ENCODE assay signal across 27 cellular contexts in genomic region chr7:132453825-132454224, GRCh38.
"Had no signal": no experiment of that assay in that cellular context is flagged by ENCODE, and none has a peak within 500 bp of the region (broad histone marks: within the 10 kb centered on the region; RNA-seq: fewer than 3 reads in every experiment).

No MANE protein-coding gene starts in this region.

- DNase-seq: activated CD4-positive, alpha-beta T cell treated with anti-CD3 and anti-CD28 coated beads, Interleukin-2, amount 10 ng/mL, durations not matched to agents 7 days and 5 days; activated CD4-positive, CD25-positive, alpha-beta regulatory T cell treated with anti-CD3 and anti-CD28 coated beads, Interleukin-2, amount 50 U/mL, for 72 hours; activated CD8-positive, alpha-beta memory T cell treated with anti-CD3 and anti-CD28 coated beads, Interleukin-2, amount 50 U/mL, for 48 hours; activated effector memory CD4-positive, alpha-beta T cell treated with anti-CD3 and anti-CD28 coated beads, Interleukin-2, amount 50 U/mL, for 16 hours; activated T-cell treated with anti-CD3 and anti-CD28 coated beads, Interleukin-2, amount 50 U/mL, for 4 hours; colonic mucosa; dorsolateral prefrontal cortex; esophagus squamous epithelium; gastrocnemius medialis; head of caudate nucleus; hypothalamus; left ventricle myocardium superior; occipital lobe; right lobe of liver; stimulated activated CD4-positive, alpha-beta T cell treated with anti-CD3 and anti-CD28 coated beads, Interleukin-1b, Interleukin-23, amount 100 ng/mL, for 48 hours; WERI-Rb-1 had no signal

- FAIRE-seq: islet of Langerhans, TTC549 had no signal

- H3K4me3 ChIP-seq: breast epithelium, colonic mucosa, dorsolateral prefrontal cortex, esophagus squamous epithelium, gastrocnemius medialis, right lobe of liver, SK-N-MC, skin epidermis, thoracic aorta had no signal

- H3K27me3 Mint-ChIP-seq: activated naive CD4-positive, alpha-beta T cell treated with anti-CD3 and anti-CD28 coated beads, Interleukin-2, amount 50 U/mL, for 24 hours had no signal

- H3K9me3 ChIP-seq: breast epithelium, colonic mucosa, esophagus squamous epithelium, gastrocnemius medialis, right lobe of liver, thoracic aorta had no signal

- H3K4me1 ChIP-seq: breast epithelium, colonic mucosa, esophagus squamous epithelium, gastrocnemius medialis, right lobe of liver had no signal

- H3K4me3 Mint-ChIP-seq: activated CD4-positive, alpha-beta T cell treated with anti-CD3 and anti-CD28 coated beads, Interleukin-2, amount 10 ng/mL, durations not matched to agents 7 days and 5 days; activated naive CD4-positive, alpha-beta T cell treated with anti-CD3 and anti-CD28 coated beads, Interleukin-2, amount 50 U/mL, for 24 hours; activated T-cell treated with anti-CD3 and anti-CD28 coated beads, Interleukin-2, amount 50 U/mL, for 4 hours; memory B cell; neural crest cell; T-helper 2 cell treated with Interferon-gamma antibody and Interleukin-4, amounts not matched to agents 5 μg/mL and 100 μg/mL, for 36 hours; type B pancreatic cell had no signal

- H3K9me3 Mint-ChIP-seq: activated naive CD4-positive, alpha-beta T cell treated with anti-CD3 and anti-CD28 coated beads, Interleukin-2, amount 50 U/mL, for 24 hours; activated T-cell treated with anti-CD3 and anti-CD28 coated beads, Interleukin-2, amount 50 U/mL, for 4 hours; neural crest cell; type B pancreatic cell had no signal

- H3K36me3 ChIP-seq: breast epithelium, colonic mucosa, esophagus squamous epithelium, gastrocnemius medialis, right lobe of liver, thoracic aorta, WERI-Rb-1 had no signal

- ATAC-seq: activated T-cell treated with anti-CD3 and anti-CD28 coated beads, Interleukin-2, amount 50 U/mL, for 4 hours; gastrocnemius medialis; left ventricle myocardium superior; right lobe of liver had no signal

- H3K27me3 ChIP-seq: breast epithelium, colonic mucosa, esophagus squamous epithelium, gastrocnemius medialis, right lobe of liver had no signal

- H3K4me1 Mint-ChIP-seq: memory B cell, neural crest cell had no signal

- H3K27ac Mint-ChIP-seq: activated naive CD4-positive, alpha-beta T cell treated with anti-CD3 and anti-CD28 coated beads, Interleukin-2, amount 50 U/mL, for 24 hours; memory B cell; T-helper 2 cell treated with Interferon-gamma antibody and Interleukin-4, amounts not matched to agents 5 μg/mL and 100 μg/mL, for 36 hours; type B pancreatic cell had no signal

- H3K36me3 Mint-ChIP-seq: activated naive CD4-positive, alpha-beta T cell treated with anti-CD3 and anti-CD28 coated beads, Interleukin-2, amount 50 U/mL, for 24 hours; memory B cell; type B pancreatic cell had no signal
